In genomic region chr20:34312544-34313217, GRCh38 we compare ENCODE assay signal across 8 cellular contexts. TPM values are rescaled to one million over a fixed set of nuclear protein-coding genes. Genes with fewer than 3 reads are reported as not detected.
DNase-seq lines count a peak whose midpoint lies in the region; ATAC-seq and TF ChIP-seq lines count a peak whose summit lies in the region.

No MANE protein-coding gene starts in this region.

- no peak; the same call in none of the 2 replicates for TF ChIP-seq CTCF in AG09319 (IDR thresholded peaks at IDR 0.05; ENCODE audit: low read depth, low read length)
- peak; percentile 85 to 100 (median 100) for TF ChIP-seq CTCF in dorsolateral prefrontal cortex (IDR thresholded peaks at IDR 0.05 in 54 of 56, conservative IDR thresholded peaks at IDR 0.05 in 2 of 56; ENCODE audit: low read depth in 1 of 56, partially characterized antibody in 56 of 56)
- peak in 1 of 3 donors; percentile 99 for TF ChIP-seq CTCF in lower leg skin (IDR thresholded peaks at IDR 0.05)

- H3K4me3 ChIP-seq in dorsolateral prefrontal cortex (peak overlapping the region in 58 of 59 donors; percentile 13 to 69 (median 47)), lower leg skin (ENCODE audit: low read depth, poor library complexity, severe bottlenecking) (no peak overlapping the region)

- no peaks in the 10 kb centered on the region for H3K27me3 ChIP-seq in dorsolateral prefrontal cortex

- TF ChIP-seq POLR2A in lower leg skin (IDR thresholded peaks at IDR 0.05), result no peak

- intact Hi-C loops in dorsolateral prefrontal cortex (cut with DNase I), result loop anchor here (1.0 to 10.0 kb wide), 7 partner anchors 50 to 395 kb away; partner anchors contain the start of genes ITCH (in 2 of the 2) and TP53INP2 (in 1 of the 2)
- intact Hi-C loops in lower leg skin (cut with DNase I; ENCODE audit: low total_unique reads), result no loop called here

- 10 to 13% methylated on average over 12 to 14 of the region's 14 CpGs for WGBS in lower leg skin, 2 donors

- DNase-seq in AG09319 (ENCODE audit: extremely low read depth, low read depth) (peak; percentile 64), NCI-H748 treated with DMSO at 0.1 percent for 48 hours (lab: John Stamatoyannopoulos, UW) (peak; percentile 68), dorsolateral prefrontal cortex (peak; percentile 72 to 92 (median 88)), lower leg skin (ENCODE audit: low spot score in 2 of 2) (peak; percentile 80 to 96)
- peak; percentile 82 to 84 for DNase-seq in activated CD4-positive, alpha-beta T cell treated with anti-CD3 and anti-CD28 coated beads, Interleukin-2, amount 50 U/mL, for 4 hours
- peak; percentile 74 to 85 (median 80) for DNase-seq in stimulated activated CD4-positive, alpha-beta T cell treated with anti-CD3 and anti-CD28 coated beads, TNF-alpha, amount 100 ng/mL, for 24 hours (ENCODE audit: low read depth in 3 of 3)

- H3K27ac ChIP-seq in dorsolateral prefrontal cortex, result peak overlapping the region in 41 of 59 donors; percentile 31 to 88 (median 71)

- ATAC-seq in GM19043 (IDR thresholded peaks at IDR 0.05; ENCODE audit: low read depth, unreplicated experiment) (peak; percentile 75), HG03571 (IDR thresholded peaks at IDR 0.05; ENCODE audit: unreplicated experiment) (peak; percentile 83)

RNA-seq across cellular contexts. Expression of gene AHCY, which starts 9.5 kb away (rescaled TPM):
- total RNA-seq in dorsolateral prefrontal cortex (10 to 100 TPM; 29.7 to 56.2 (median 46.7) TPM), lower leg skin (10 to 100 TPM; 42.2 to 83.3 (median 56.0) TPM)

RNA-seq across cellular contexts. Expression of gene ITCH, which starts 50.4 kb away (rescaled TPM):
- 100 to 1,000 TPM in 19 of 120 experiments, 10 to 100 TPM in 101; 60.3 to 137 (median 86.3) TPM for total RNA-seq in dorsolateral prefrontal cortex
- 10 to 100 TPM; 40.7 to 59.3 (median 45.9) TPM for total RNA-seq in lower leg skin
